In genomic region chr11:109864834-109865557, GRCh38 we compare ENCODE assay signal across 11 cellular contexts.
DNase-seq lines count a peak whose midpoint lies in the region; ATAC-seq and TF ChIP-seq lines count a peak whose summit lies in the region.
"Had no signal": no experiment of that assay in that cellular context is flagged by ENCODE, and none has a peak within 500 bp of the region (broad histone marks: within the 10 kb centered on the region; RNA-seq: fewer than 3 reads in every experiment).

No MANE protein-coding gene starts in this region.

- H3K36me3 ChIP-seq in osteoblast (ENCODE audit: insufficient read depth, low read length) (no peaks in the 10 kb centered on the region), testis (ENCODE audit: low read depth, missing control alignments) (no peaks in the 10 kb centered on the region), sigmoid colon (no peaks in the 10 kb centered on the region)
- H3K36me3 ChIP-seq: suprapubic skin had no signal

- H3K4me2 ChIP-seq in osteoblast (ENCODE audit: insufficient read depth, low read length) = no peak overlapping the region
- H3K4me2 ChIP-seq: A549 had no signal

- TF ChIP-seq EP300 in sigmoid colon (IDR thresholded peaks at IDR 0.05) = no peak

- 65 to 69% methylated on average over 3 of the region's 3 CpGs for WGBS in testis, 2 donors
- 62 to 70% methylated on average over 3 of the region's 3 CpGs for WGBS in sigmoid colon, 2 donors

- H3K9me3 ChIP-seq in osteoblast (ENCODE audit: low read depth, low read length) (no peaks in the 10 kb centered on the region), testis (no peaks in the 10 kb centered on the region), sigmoid colon (no peaks in the 10 kb centered on the region)
- H3K9me3 ChIP-seq: A549, suprapubic skin had no signal

- TF ChIP-seq POLR2A in testis (IDR thresholded peaks at IDR 0.05) (no peak), sigmoid colon (IDR thresholded peaks at IDR 0.05) (no peak)

- H3K4me3 ChIP-seq in osteoblast (ENCODE audit: insufficient read depth, low read length) (no peak overlapping the region), testis (no peak overlapping the region), sigmoid colon (no peak overlapping the region)
- H3K4me3 ChIP-seq: A549, suprapubic skin had no signal

- DNase-seq in NCI-H1436 (lab: John Stamatoyannopoulos, UW) (peak; percentile 2), NCI-H1436 treated with DMSO at 0.1 percent for 48 hours (lab: John Stamatoyannopoulos, UW) (no peak), OCI-M1 (lab: John Stamatoyannopoulos, UW) (peak; percentile 86), osteoblast (ENCODE audit: insufficient read length, low spot score, missing footprints) (peak; percentile 38), testis (no peak), sigmoid colon (no peak)
- DNase-seq: activated T-cell treated with anti-CD3 and anti-CD28 coated beads, Interleukin-2, amount 50 U/mL, for 24 hours had no signal

- no peaks in the 10 kb centered on the region for H4K20me1 ChIP-seq in osteoblast (ENCODE audit: insufficient read depth, low read length)

- intact Hi-C loops in testis (cut with DNase I; ENCODE audit: low total_unique reads) = no loop called here
- intact Hi-C loops in sigmoid colon (cut with DNase I) = no loop called here

- TF ChIP-seq CTCF in osteoblast (IDR thresholded peaks at IDR 0.05; ENCODE audit: extremely low read depth, low read depth, low read length) (no peak), testis (IDR thresholded peaks at IDR 0.05) (no peak), sigmoid colon (IDR thresholded peaks at IDR 0.05) (no peak)

- H2AFZ ChIP-seq in osteoblast (ENCODE audit: low read length) = no peak overlapping the region

- H3K4me1 ChIP-seq in osteoblast (ENCODE audit: insufficient read depth, low read length) (no peaks in the 10 kb centered on the region), testis (no peaks in the 10 kb centered on the region), sigmoid colon (peaks cover 0 to 8% (median 3%) of the 10 kb centered on the region in 4 donors)
- H3K4me1 ChIP-seq: A549, suprapubic skin had no signal

- no peak overlapping the region for H3K27ac ChIP-seq in osteoblast (ENCODE audit: low read depth, low read length)
- no peak overlapping the region for H3K27ac ChIP-seq in testis
- no peak overlapping the region for H3K27ac ChIP-seq in sigmoid colon
- H3K27ac ChIP-seq: A549, suprapubic skin had no signal

- H3K79me2 ChIP-seq in osteoblast (ENCODE audit: insufficient read depth, low read length) = no peaks in the 10 kb centered on the region

- ATAC-seq in HG02938 (IDR thresholded peaks at IDR 0.05; ENCODE audit: unreplicated experiment) (peak; percentile 42), GM18520 (IDR thresholded peaks at IDR 0.05; ENCODE audit: unreplicated experiment) (no peak)

- H3K27me3 ChIP-seq in osteoblast (ENCODE audit: insufficient read depth, low read length) (no peaks in the 10 kb centered on the region), testis (no peaks in the 10 kb centered on the region), sigmoid colon (no peaks in the 10 kb centered on the region)
- H3K27me3 ChIP-seq: suprapubic skin had no signal

Comparison
In these comparisons a context has a peak if more than half of its experiments do, and no peak if none do; other contexts are left out.
1. DNase-seq: peak in NCI-H1436 (single experiment), OCI-M1 (single experiment) and osteoblast (single experiment); none in NCI-H1436 treated with DMSO at 0.1 percent for 48 hours (single experiment), testis (single experiment) and sigmoid colon (single experiment).